Comparison of ENCODE assay signal across 9 cellular contexts in the genomic region with DNA sequence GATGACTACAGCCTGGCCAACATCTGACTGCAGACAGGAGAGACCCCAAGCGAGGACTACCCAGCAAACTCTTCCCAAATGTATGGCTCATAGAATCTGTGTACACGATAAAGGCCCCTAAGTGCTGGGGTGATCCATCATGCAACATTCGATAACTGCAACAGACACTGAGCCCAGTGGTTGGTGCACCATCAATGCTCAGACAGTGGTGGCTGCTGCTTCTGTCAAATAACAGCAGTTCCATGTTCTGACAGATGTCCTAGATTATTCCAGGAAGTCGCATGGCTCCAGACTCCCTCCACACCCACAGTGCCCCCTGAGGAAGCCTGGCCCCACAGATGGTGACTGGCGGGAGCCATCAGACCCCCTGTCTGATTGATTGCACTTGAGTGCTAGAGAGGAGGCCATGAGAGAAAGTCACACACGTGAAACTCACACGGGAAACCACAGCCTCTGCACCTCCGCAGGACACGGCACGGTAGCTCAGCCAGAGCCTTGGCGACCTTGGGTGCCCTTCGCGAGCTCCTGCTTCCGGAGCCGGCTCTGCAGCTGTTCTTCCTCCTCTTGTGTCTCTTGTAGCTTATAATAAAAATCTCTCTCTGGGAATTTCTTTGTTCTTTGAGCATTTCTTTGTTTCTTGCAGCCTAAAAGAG.
DNase-seq lines count a peak whose midpoint lies in the region; ATAC-seq and TF ChIP-seq lines count a peak whose summit lies in the region.
"Had no signal": no experiment of that assay in that cellular context is flagged by ENCODE, and none has a peak within 500 bp of the region (broad histone marks: within the 10 kb centered on the region; RNA-seq: fewer than 3 reads in every experiment).

No MANE protein-coding gene starts in this region.

- H3K36me3 ChIP-seq in CD8-positive, alpha-beta T cell (ENCODE audit: insufficient read depth, low read length): no peaks in the 10 kb centered on the region
- H3K36me3 ChIP-seq in WERI-Rb-1 (no peaks in the 10 kb centered on the region), esophagus muscularis mucosa (no peaks in the 10 kb centered on the region)

- TF ChIP-seq POLR2A in esophagus muscularis mucosa (IDR thresholded peaks at IDR 0.05; ENCODE audit: low read depth): no peak

- intact Hi-C loops in CD8-positive, alpha-beta T cell (cut with DNase I, micrococcal nuclease): no loop called here
- intact Hi-C loops in esophagus muscularis mucosa (cut with DNase I): no loop called here
- intact Hi-C loops in activated CD8-positive, alpha-beta T cell treated with anti-CD3 and anti-CD28 coated beads for 36 hours (cut with micrococcal nuclease): no loop called here

- no peak for TF ChIP-seq EP300 in esophagus muscularis mucosa (IDR thresholded peaks at IDR 0.05)

- no peak overlapping the region for H3K27ac Mint-ChIP-seq in CD8-positive, alpha-beta T cell
- no peak overlapping the region for H3K27ac Mint-ChIP-seq in activated CD8-positive, alpha-beta T cell treated with anti-CD3 and anti-CD28 coated beads for 36 hours

- TF ChIP-seq CTCF in CD8-positive, alpha-beta T cell (IDR thresholded peaks at IDR 0.05): no peak
- TF ChIP-seq CTCF in WERI-Rb-1 (IDR thresholded peaks at IDR 0.05; ENCODE audit: low read depth, low read length) (0 out of 2 replicates have a peak, but pooled peaks have one; percentile 1), esophagus muscularis mucosa (IDR thresholded peaks at IDR 0.05) (no peak)
- TF ChIP-seq CTCF in activated CD8-positive, alpha-beta T cell treated with anti-CD3 and anti-CD28 coated beads for 36 hours (IDR thresholded peaks at IDR 0.05): no peak

- H3K27me3 ChIP-seq in CD8-positive, alpha-beta T cell (ENCODE audit: insufficient read depth, low read length): no peaks in the 10 kb centered on the region
- H3K27me3 ChIP-seq in WERI-Rb-1 (ENCODE audit: insufficient read depth, low read depth, severe bottlenecking): no peaks in the 10 kb centered on the region
- H3K27me3 ChIP-seq in esophagus muscularis mucosa: peaks cover 0 to 10% (median 0%) of the 10 kb centered on the region in 4 donors

- 32% methylated on average over 11 of the region's 15 CpGs for WGBS in esophagus muscularis mucosa

- POLR2A ChIA-PET in CD8-positive, alpha-beta T cell (lab: Charles Lee): no interaction called here
- POLR2A ChIA-PET in activated CD8-positive, alpha-beta T cell treated with anti-CD3 and anti-CD28 coated beads for 36 hours (lab: Charles Lee): no interaction called here

- no peaks in the 10 kb centered on the region for H3K9me3 Mint-ChIP-seq in CD8-positive, alpha-beta T cell
- no peaks in the 10 kb centered on the region for H3K9me3 Mint-ChIP-seq in activated CD8-positive, alpha-beta T cell treated with anti-CD3 and anti-CD28 coated beads for 36 hours

- CTCF ChIA-PET in CD8-positive, alpha-beta T cell (lab: Charles Lee): no interaction called here
- CTCF ChIA-PET in activated CD8-positive, alpha-beta T cell treated with anti-CD3 and anti-CD28 coated beads for 36 hours (lab: Charles Lee): no interaction called here

- H3K4me3 ChIP-seq in CD8-positive, alpha-beta T cell (ENCODE audit: low read depth, low read length): no peak overlapping the region
- H3K4me3 ChIP-seq in WERI-Rb-1 (ENCODE audit: low read depth, low read length) (peak overlapping the region; percentile 37), esophagus muscularis mucosa (no peak overlapping the region)

- DNase-seq in CD8-positive, alpha-beta T cell: peak in 5 of 7 experiments; percentile 13 to 75 (median 19)
- DNase-seq in WERI-Rb-1 (peak; percentile 83), esophagus muscularis mucosa (ENCODE audit: extremely low spot score) (peak; percentile 89), inferior parietal cortex (ENCODE audit: extremely low spot score) (no peak), NCI-H2081 (lab: John Stamatoyannopoulos, UW) (no peak)
- DNase-seq in activated CD8-positive, alpha-beta T cell treated with anti-CD3 and anti-CD28 coated beads for 36 hours: no peak
- DNase-seq: kidney had no signal

- no peaks in the 10 kb centered on the region for H3K4me1 Mint-ChIP-seq in CD8-positive, alpha-beta T cell (ENCODE audit: low read depth)
- no peaks in the 10 kb centered on the region for H3K4me1 Mint-ChIP-seq in activated CD8-positive, alpha-beta T cell treated with anti-CD3 and anti-CD28 coated beads for 36 hours (ENCODE audit: low read depth)

- H3K9me3 ChIP-seq in CD8-positive, alpha-beta T cell (ENCODE audit: low read length): no peaks in the 10 kb centered on the region
- H3K9me3 ChIP-seq in WERI-Rb-1 (ENCODE audit: severe bottlenecking): no peaks in the 10 kb centered on the region
- H3K9me3 ChIP-seq in esophagus muscularis mucosa: no peaks in the 10 kb centered on the region

- H3K4me1 ChIP-seq in CD8-positive, alpha-beta T cell (ENCODE audit: insufficient read depth, low read length): peaks cover 16% of the 10 kb centered on the region
- no peaks in the 10 kb centered on the region for H3K4me1 ChIP-seq in esophagus muscularis mucosa

- H3K36me3 Mint-ChIP-seq in CD8-positive, alpha-beta T cell: no peaks in the 10 kb centered on the region
- H3K36me3 Mint-ChIP-seq in activated CD8-positive, alpha-beta T cell treated with anti-CD3 and anti-CD28 coated beads for 36 hours (ENCODE audit: low read depth): no peaks in the 10 kb centered on the region

- H3K4me3 Mint-ChIP-seq in CD8-positive, alpha-beta T cell: no peak overlapping the region
- no peak overlapping the region for H3K4me3 Mint-ChIP-seq in activated CD8-positive, alpha-beta T cell treated with anti-CD3 and anti-CD28 coated beads for 36 hours

- no peak overlapping the region for H3K27ac ChIP-seq in CD8-positive, alpha-beta T cell (ENCODE audit: low read depth, low read length)
- H3K27ac ChIP-seq in WERI-Rb-1 (peak overlapping the region; percentile 96), esophagus muscularis mucosa (replicated peaks in 1 of 4) (no peak overlapping the region)

- peaks cover 3% of the 10 kb centered on the region for H3K27me3 Mint-ChIP-seq in CD8-positive, alpha-beta T cell (ENCODE audit: low read depth)
- H3K27me3 Mint-ChIP-seq in activated CD8-positive, alpha-beta T cell treated with anti-CD3 and anti-CD28 coated beads for 36 hours: peaks cover 1% of the 10 kb centered on the region

- no peak for ATAC-seq in CD8-positive, alpha-beta T cell
- ATAC-seq in GM21528 (IDR thresholded peaks at IDR 0.05; ENCODE audit: low FRiP score, unreplicated experiment) (peak; percentile 72), GM18511 (IDR thresholded peaks at IDR 0.05; ENCODE audit: unreplicated experiment) (no peak)
- no peak for ATAC-seq in activated CD8-positive, alpha-beta T cell treated with anti-CD3 and anti-CD28 coated beads for 36 hours

Comparison
In these comparisons a context has a peak if more than half of its experiments do, and no peak if none do; other contexts are left out.
1. DNase-seq: peak in CD8-positive, alpha-beta T cell (5 of 7), WERI-Rb-1 (single experiment) and esophagus muscularis mucosa (single experiment); none in activated CD8-positive, alpha-beta T cell treated with anti-CD3 and anti-CD28 coated beads for 36 hours (single experiment), inferior parietal cortex (single experiment) and NCI-H2081 (0 of 2).